ENCODE assay signal across 9 cellular contexts in genomic region chr12:132071001-132071810, GRCh38.
DNase-seq lines count a peak whose midpoint lies in the region; ATAC-seq and TF ChIP-seq lines count a peak whose summit lies in the region.
"Had no signal": no experiment of that assay in that cellular context is flagged by ENCODE, and none has a peak within 500 bp of the region (broad histone marks: within the 10 kb centered on the region; RNA-seq: fewer than 3 reads in every experiment).

No MANE protein-coding gene starts in this region.

- H3K4me1 ChIP-seq in Peyer's patch (peaks cover 0 to 13% (median 5%) of the 10 kb centered on the region in 4 donors), heart right ventricle (peaks cover 0 to 4% (median 0%) of the 10 kb centered on the region in 9 donors), mesendoderm (ENCODE audit: control insufficient read depth, low read depth, low read length) (no peaks in the 10 kb centered on the region)

- H3K79me1 ChIP-seq in mesendoderm (ENCODE audit: low read length), result no peaks in the 10 kb centered on the region

- DNase-seq in Peyer's patch, result peak in 2 of 3 donors; percentile 50 to 63
- no peak for DNase-seq in heart right ventricle
- DNase-seq in NCI-H526 (lab: John Stamatoyannopoulos, UW), result no peak
- no peak for DNase-seq in mesendoderm
- no peak for DNase-seq in islet precursor cell
- DNase-seq: DMS79 treated with DMSO at 0.1 percent for 48 hours had no signal

- no peak for TF ChIP-seq POLR2A in Peyer's patch (IDR thresholded peaks at IDR 0.05)

- H2BK15ac ChIP-seq in mesendoderm (replicated peaks; ENCODE audit: low read depth), result no peak overlapping the region

- no peak overlapping the region for H3K4me2 ChIP-seq in mesendoderm (ENCODE audit: low read length)

- TF ChIP-seq CTCF in Peyer's patch (IDR thresholded peaks at IDR 0.05), result no peak
- TF ChIP-seq CTCF in heart right ventricle (IDR thresholded peaks at IDR 0.05), result no peak

- no peaks in the 10 kb centered on the region for H3K79me2 ChIP-seq in mesendoderm (ENCODE audit: control insufficient read depth, insufficient read depth, low read length)

- H2AK5ac ChIP-seq in mesendoderm (ENCODE audit: low read length), result no peak overlapping the region

- H3K27me3 ChIP-seq in Peyer's patch, result no peaks in the 10 kb centered on the region
- no peaks in the 10 kb centered on the region for H3K27me3 ChIP-seq in heart right ventricle
- no peaks in the 10 kb centered on the region for H3K27me3 ChIP-seq in mesendoderm (ENCODE audit: insufficient read depth, low read length, poor library complexity)

- no peak overlapping the region for H4K5ac ChIP-seq in mesendoderm (ENCODE audit: low read length)

- H3K36me3 ChIP-seq in Peyer's patch (peaks cover 0 to 82% (median 0%) of the 10 kb centered on the region in 3 donors), heart right ventricle (peaks cover 0 to 99% (median 35%) of the 10 kb centered on the region in 9 donors), mesendoderm (ENCODE audit: control insufficient read depth, insufficient read depth, low read length) (peaks cover 8% of the 10 kb centered on the region)

- H3K4ac ChIP-seq in mesendoderm (ENCODE audit: low read depth, low read length), result no peak overlapping the region

- H3K4me3 ChIP-seq in GM08714 (ENCODE audit: low read length) (peak overlapping the region; percentile 1; the same call in 1 of the 2 replicates), Peyer's patch (peak overlapping the region in 1 of 4 donors; percentile 15), heart right ventricle (no peak overlapping the region), mesendoderm (ENCODE audit: low read length) (no peak overlapping the region)

- no peak overlapping the region for H4K8ac ChIP-seq in mesendoderm (ENCODE audit: low read depth, low read length)

- no peak overlapping the region for H3K18ac ChIP-seq in mesendoderm (ENCODE audit: low read length)

- intact Hi-C loops in heart right ventricle (cut with DNase I), result no loop called here

- H3K9me3 ChIP-seq in Peyer's patch (no peaks in the 10 kb centered on the region), heart right ventricle (no peaks in the 10 kb centered on the region)

- no peak overlapping the region for H3K9ac ChIP-seq in mesendoderm (ENCODE audit: low read length)

- H2BK5ac ChIP-seq in mesendoderm (ENCODE audit: low read length), result no peak overlapping the region

- H3K23ac ChIP-seq in mesendoderm (ENCODE audit: low read length), result no peak overlapping the region

- H3K56ac ChIP-seq in mesendoderm (ENCODE audit: low read length), result no peak overlapping the region

- no peak overlapping the region for H2BK120ac ChIP-seq in mesendoderm (ENCODE audit: low read depth, low read length)

- ATAC-seq in GM19351 (IDR thresholded peaks at IDR 0.05; ENCODE audit: unreplicated experiment) (peak; percentile 86), HG03060 (IDR thresholded peaks at IDR 0.05; ENCODE audit: low read depth, unreplicated experiment) (peak; percentile 88), heart right ventricle (no peak)

- WGBS in heart right ventricle, 2 donors, result 83 to 88% methylated on average over 13 of the region's 13 CpGs
- WGBS in mesendoderm (ENCODE audit: extremely low coverage, insufficient coverage, low lambda C conversion rate), result no CpG with 5 or more reads among the region's 13 CpGs

- H3K27ac ChIP-seq in Peyer's patch (peak overlapping the region in 2 of 4 donors; percentile 49 to 76), heart right ventricle (no peak overlapping the region), mesendoderm (ENCODE audit: low read depth, low read length) (no peak overlapping the region)

Comparison
In these comparisons a context has a peak if more than half of its experiments do, and no peak if none do; other contexts are left out.
1. ATAC-seq: peak in GM19351 (single experiment) and HG03060 (single experiment); none in heart right ventricle (0 of 8).
2. DNase-seq: peak in Peyer's patch (2 of 3); none in heart right ventricle (0 of 2), NCI-H526 (0 of 2), mesendoderm (single experiment) and islet precursor cell (single experiment).